Comparison of ENCODE assay signal across 10 cellular contexts in genomic region chr2:85865539-85866164, GRCh38. TPM values are rescaled to one million over a fixed set of nuclear protein-coding genes. Genes with fewer than 3 reads are reported as not detected.
A peak's percentile ranks its signal among the peaks of the same experiment; 100 is the strongest.
DNase-seq lines count a peak whose midpoint lies in the region; ATAC-seq and TF ChIP-seq lines count a peak whose summit lies in the region.
"Had no signal": no experiment of that assay in that cellular context is flagged by ENCODE, and none has a peak within 500 bp of the region (broad histone marks: within the 10 kb centered on the region; RNA-seq: fewer than 3 reads in every experiment).

No MANE protein-coding gene starts in this region.

- peak overlapping the region; percentile 23 for H3K27ac Mint-ChIP-seq in chondrocyte (ENCODE audit: unreplicated experiment)
- H3K27ac Mint-ChIP-seq: activated CD4-positive, alpha-beta T cell treated with anti-CD3 and anti-CD28 coated beads, Interleukin-2, amount 10 ng/mL, durations not matched to agents 7 days and 5 days had no signal

- peaks cover 13% of the 10 kb centered on the region for H3K4me1 ChIP-seq in effector memory CD4-positive, alpha-beta T cell (ENCODE audit: control insufficient read depth, insufficient read depth, low read length, poor library complexity, severe bottlenecking)

- DNase-seq in GM12865 (ENCODE audit: low read depth) = peak; percentile 69
- DNase-seq in chondrocyte (ENCODE audit: low spot score) = no peak
- DNase-seq in effector memory CD4-positive, alpha-beta T cell = no peak
- no peak for DNase-seq in HPDE6-E6E7 (ENCODE audit: extremely low spot score)
- no peak for DNase-seq in NCI-H2227 (lab: John Stamatoyannopoulos, UW; ENCODE audit: unreplicated experiment)
- DNase-seq in left ventricle myocardium superior = no peak
- DNase-seq: activated CD4-positive, alpha-beta T cell treated with anti-CD3 and anti-CD28 coated beads, Interleukin-2, amount 10 ng/mL, durations not matched to agents 7 days and 5 days; NCI-H1930 had no signal

- no peaks in the 10 kb centered on the region for H3K27me3 Mint-ChIP-seq in chondrocyte (ENCODE audit: low read depth)
- H3K27me3 Mint-ChIP-seq: activated CD4-positive, alpha-beta T cell treated with anti-CD3 and anti-CD28 coated beads, Interleukin-2, amount 10 ng/mL, durations not matched to agents 7 days and 5 days had no signal

- no peaks in the 10 kb centered on the region for H3K9me3 ChIP-seq in effector memory CD4-positive, alpha-beta T cell (ENCODE audit: control insufficient read depth, low read length)

- ATAC-seq in GM19351 (IDR thresholded peaks at IDR 0.05; ENCODE audit: unreplicated experiment) = peak; percentile 73
- peak; percentile 69 for ATAC-seq in HG03139 (IDR thresholded peaks at IDR 0.05; ENCODE audit: unreplicated experiment)
- ATAC-seq in left ventricle myocardium superior = no peak

- no peak overlapping the region for H3K4me3 ChIP-seq in GM12865 (ENCODE audit: low read depth, low read length)
- H3K4me3 ChIP-seq in effector memory CD4-positive, alpha-beta T cell (ENCODE audit: insufficient read depth, low read depth, low read length, poor library complexity, severe bottlenecking) = no peak overlapping the region

- H3K36me3 Mint-ChIP-seq in chondrocyte (ENCODE audit: low read depth) = no peaks in the 10 kb centered on the region

- H3K9me3 Mint-ChIP-seq in chondrocyte (ENCODE audit: low read depth) = no peaks in the 10 kb centered on the region
- H3K9me3 Mint-ChIP-seq: activated CD4-positive, alpha-beta T cell treated with anti-CD3 and anti-CD28 coated beads, Interleukin-2, amount 10 ng/mL, durations not matched to agents 7 days and 5 days had no signal

- no peak overlapping the region for H3K4me3 Mint-ChIP-seq in chondrocyte (ENCODE audit: unreplicated experiment)
- H3K4me3 Mint-ChIP-seq: activated CD4-positive, alpha-beta T cell treated with anti-CD3 and anti-CD28 coated beads, Interleukin-2, amount 10 ng/mL, durations not matched to agents 7 days and 5 days had no signal

- TF ChIP-seq CTCF in GM12865 (IDR thresholded peaks at IDR 0.05; ENCODE audit: insufficient read depth, low read depth, low read length, missing control alignments) (no peak), chondrocyte (IDR thresholded peaks at IDR 0.05) (no peak)

- intact Hi-C loops in left ventricle myocardium superior (cut with micrococcal nuclease) = no loop called here

- no peaks in the 10 kb centered on the region for H3K27me3 ChIP-seq in effector memory CD4-positive, alpha-beta T cell (replicated peaks; ENCODE audit: control insufficient read depth, insufficient read depth, low read length, poor library complexity, severe bottlenecking)

- no peaks in the 10 kb centered on the region for H3K36me3 ChIP-seq in effector memory CD4-positive, alpha-beta T cell (ENCODE audit: control insufficient read depth, insufficient read depth, low read length)

- H3K27ac ChIP-seq in effector memory CD4-positive, alpha-beta T cell (ENCODE audit: insufficient read depth, low read length, poor library complexity, severe bottlenecking) = no peak overlapping the region

- H3K4me1 Mint-ChIP-seq in chondrocyte (ENCODE audit: low read depth) = peaks cover 40% of the 10 kb centered on the region

RNA-seq across cellular contexts. Expression of gene ST3GAL5, which starts 23.1 kb away (rescaled TPM):
- total RNA-seq in chondrocyte (20.0 to 48.1 TPM (median 20.6 TPM) in 3 replicates), left ventricle myocardium superior (7.7 TPM)
